Comparison of ENCODE assay signal across 10 cellular contexts in the genomic region with DNA sequence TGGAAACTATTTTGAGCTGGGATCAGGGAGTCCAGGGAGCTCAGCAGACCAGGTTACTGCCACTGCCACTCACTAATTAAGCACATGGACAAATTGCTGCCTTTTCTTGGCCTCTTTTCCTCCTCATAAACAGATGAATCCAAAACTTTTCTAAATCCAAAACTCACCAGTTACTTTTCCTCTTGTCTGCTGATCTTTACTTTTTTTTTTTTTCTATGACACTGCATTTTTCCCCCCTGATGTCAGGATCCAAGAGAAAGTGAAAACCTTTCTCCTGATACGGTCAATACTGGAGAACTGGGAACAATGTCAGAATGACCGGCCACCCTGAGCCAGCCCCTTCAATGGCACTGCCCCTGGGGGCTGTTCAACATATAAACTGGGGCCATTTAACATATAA.
A peak's percentile ranks its signal among the peaks of the same experiment; 100 is the strongest.
DNase-seq lines count a peak whose midpoint lies in the region; ATAC-seq and TF ChIP-seq lines count a peak whose summit lies in the region.
"Had no signal": no experiment of that assay in that cellular context is flagged by ENCODE, and none has a peak within 500 bp of the region (broad histone marks: within the 10 kb centered on the region; RNA-seq: fewer than 3 reads in every experiment).

No MANE protein-coding gene starts in this region.

- no peak overlapping the region for H2BK120ac ChIP-seq in H9 (ENCODE audit: low read depth, low read length, poor library complexity, severe bottlenecking)

- H4K20me1 ChIP-seq in H9 (ENCODE audit: control insufficient read depth, insufficient read depth, insufficient read length): no peaks in the 10 kb centered on the region

- H4K8ac ChIP-seq in H9 (replicated peaks; ENCODE audit: insufficient read length, low read depth, low read length): no peak overlapping the region

- no peak overlapping the region for H2AK5ac ChIP-seq in H9 (ENCODE audit: insufficient read length, low read length)

- H3K36me3 Mint-ChIP-seq in H9 (ENCODE audit: insufficient read depth in 1 of 3, low read depth in 3 of 3): peaks cover 3 to 14% (median 7%) of the 10 kb centered on the region in 3 experiments; a peak in 5 of 7 replicates

- H2BK12ac ChIP-seq in H9 (ENCODE audit: insufficient read length, low read depth, low read length): no peak overlapping the region

- H2BK15ac ChIP-seq in H9 (ENCODE audit: low read depth, low read length): no peak overlapping the region

- H3K4me3 ChIP-seq in left lung: no peak overlapping the region

- H3K27me3 Mint-ChIP-seq in H9 (ENCODE audit: low read depth): no peaks in the 10 kb centered on the region

- H3K14ac ChIP-seq in H9 (ENCODE audit: insufficient read depth, low read length): no peak overlapping the region

- no peaks in the 10 kb centered on the region for H3K27me3 ChIP-seq in H9 (ENCODE audit: insufficient read depth, low read length)
- H3K27me3 ChIP-seq in left lung: no peaks in the 10 kb centered on the region

- no peaks in the 10 kb centered on the region for H3K23me2 ChIP-seq in H9 (ENCODE audit: insufficient read length, low read depth, low read length, poor library complexity, severe bottlenecking)

- H3K4me1 ChIP-seq in H9 (ENCODE audit: insufficient read depth, low read length) (no peaks in the 10 kb centered on the region), left lung (peaks cover 14 to 18% of the 10 kb centered on the region in 2 donors)

- H3K4me1 Mint-ChIP-seq in H9: no peaks in the 10 kb centered on the region; a peak in 1 of 4 replicates

- 0 out of 7 replicates have a peak overlapping the region, but pooled peaks of 1 of the 3 experiments have one; percentile 17 for H3K27ac Mint-ChIP-seq in H9
- H3K27ac Mint-ChIP-seq: stimulated activated naive CD8-positive, alpha-beta T cell treated with anti-CD3 and anti-CD28 coated beads, Interleukin-15, amount 100 ng/mL, for 72 hours had no signal

- no peak overlapping the region for H3K4ac ChIP-seq in H9 (ENCODE audit: low read depth, low read length)

- no peak overlapping the region for H4K5ac ChIP-seq in H9 (ENCODE audit: insufficient read length, low read depth, low read length)

- H3K56ac ChIP-seq in H9 (ENCODE audit: insufficient read length, low read depth, low read length): no peak overlapping the region

- no peak overlapping the region for H4K91ac ChIP-seq in H9 (ENCODE audit: insufficient read length, low read depth, low read length)

- no peaks in the 10 kb centered on the region for H3K36me3 ChIP-seq in left lung

- WGBS in H9 (ENCODE audit: extremely low coverage, insufficient read length, low lambda C conversion rate): no CpG with 5 or more reads among the region's 2 CpGs

- no peak overlapping the region for H2AFZ ChIP-seq in H9 (ENCODE audit: low read length)

- H3K79me2 ChIP-seq in H9 (ENCODE audit: insufficient read depth, low read length): no peaks in the 10 kb centered on the region

- H3K79me1 ChIP-seq in H9 (ENCODE audit: insufficient read depth, low read depth, low read length, poor library complexity, severe bottlenecking): no peaks in the 10 kb centered on the region

- H3K18ac ChIP-seq in H9 (ENCODE audit: insufficient read length, low read depth, low read length): no peak overlapping the region

- no peak overlapping the region for H2BK5ac ChIP-seq in H9 (ENCODE audit: insufficient read length, low read length)

- no peaks in the 10 kb centered on the region for H3K9me3 ChIP-seq in H9 (ENCODE audit: control insufficient read depth, low read depth, low read length)
- H3K9me3 ChIP-seq in left lung: peaks cover 0 to 10% of the 10 kb centered on the region in 2 donors

- no peak overlapping the region for H3K4me3 Mint-ChIP-seq in H9
- H3K4me3 Mint-ChIP-seq: stimulated activated naive CD8-positive, alpha-beta T cell treated with anti-CD3 and anti-CD28 coated beads, Interleukin-15, amount 100 ng/mL, for 72 hours had no signal

- no peak overlapping the region for H3K4me2 ChIP-seq in H9 (ENCODE audit: insufficient read depth, insufficient read length, low read length)

- intact Hi-C loops in left lung (cut with DNase I): no loop called here

- no peak overlapping the region for H3K9ac ChIP-seq in H9 (ENCODE audit: extremely low read depth, insufficient read length, low read length)

- no peak overlapping the region for H3K23ac ChIP-seq in H9 (ENCODE audit: insufficient read length, low read depth, low read length)

- peaks cover 9 to 10% of the 10 kb centered on the region in 2 experiments for H3K9me3 Mint-ChIP-seq in H9

- ATAC-seq in left lung (no peak), HG03175 (IDR thresholded peaks at IDR 0.05; ENCODE audit: unreplicated experiment) (no peak), GM18870 (IDR thresholded peaks at IDR 0.05; ENCODE audit: unreplicated experiment) (no peak)
- ATAC-seq: stimulated activated naive CD8-positive, alpha-beta T cell treated with anti-CD3 and anti-CD28 coated beads, Interleukin-15, amount 100 ng/mL, for 72 hours had no signal

- H3K27ac ChIP-seq in H9 (ENCODE audit: insufficient read length, low read depth, low read length) (no peak overlapping the region), cingulate gyrus (ENCODE audit: low read depth, low read length) (peak overlapping the region; percentile 78), left lung (peak overlapping the region; percentile 55 to 76), temporal lobe (ENCODE audit: low read depth, low read length) (peak overlapping the region; percentile 94)

- H3T11ph ChIP-seq in H9 (ENCODE audit: low read length): no peak overlapping the region

- TF ChIP-seq CTCF in H9 (conservative IDR thresholded peaks at IDR 0.05) (no peak), left lung (IDR thresholded peaks at IDR 0.05) (no peak)

- DNase-seq in H9: no peak
- no peak for DNase-seq in left lung
- no peak for DNase-seq in NCI-H748 (lab: John Stamatoyannopoulos, UW; ENCODE audit: unreplicated experiment)
- no peak for DNase-seq in activated naive CD4-positive, alpha-beta T cell treated with Interleukin-2 at 50 U/mL for 16 hours
- DNase-seq: DND-41; stimulated activated naive CD8-positive, alpha-beta T cell treated with anti-CD3 and anti-CD28 coated beads, Interleukin-15, amount 100 ng/mL, for 72 hours had no signal

- peak overlapping the region; percentile 83 for H2BK20ac ChIP-seq in H9 (ENCODE audit: low read depth, low read length, poor library complexity, severe bottlenecking)
